In the genomic region with DNA sequence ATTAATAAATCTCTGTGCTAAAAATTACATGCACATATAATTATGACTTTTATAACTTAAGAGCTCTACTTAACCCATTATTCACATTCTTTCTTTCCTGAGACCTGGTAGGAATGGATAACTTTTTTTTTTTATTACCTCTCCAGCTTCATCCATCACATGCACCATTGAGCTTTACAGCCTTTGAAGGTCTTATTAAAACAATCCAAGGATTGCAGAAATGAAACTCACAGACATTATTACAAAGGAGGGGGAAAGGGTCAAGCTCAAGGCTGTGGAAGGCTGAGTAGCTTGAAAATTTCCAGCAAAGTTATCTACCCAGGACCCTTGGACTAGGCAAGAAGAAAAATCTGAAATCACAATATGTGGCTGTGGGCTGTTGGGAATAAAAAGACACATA, we compare ENCODE assay signal across 26 cellular contexts.
"Had no signal": no experiment of that assay in that cellular context is flagged by ENCODE, and none has a peak within 500 bp of the region (broad histone marks: within the 10 kb centered on the region; RNA-seq: fewer than 3 reads in every experiment).

No MANE protein-coding gene starts in this region.

- DNase-seq: activated CD4-positive, alpha-beta T cell treated with anti-CD3 and anti-CD28 coated beads for 1 hour; activated CD4-positive, alpha-beta T cell treated with anti-CD3 and anti-CD28 coated beads for 36 hours; activated CD4-positive, alpha-beta T cell treated with anti-CD3 and anti-CD28 coated beads for 48 hours; activated CD4-positive, alpha-beta T cell treated with anti-CD3 and anti-CD28 coated beads, Interleukin-2, amount 10 ng/mL, durations not matched to agents 7 days and 5 days; activated CD4-positive, alpha-beta T cell treated with anti-CD3 and anti-CD28 coated beads, Interleukin-2, amount 50 U/mL, for 48 hours; activated CD4-positive, CD25-positive, alpha-beta regulatory T cell; activated CD8-positive, alpha-beta memory T cell treated with anti-CD3 and anti-CD28 coated beads, Interleukin-2, amount 50 U/mL, for 48 hours; activated CD8-positive, alpha-beta T cell treated with anti-CD3 and anti-CD28 coated beads for 36 hours; activated effector memory CD4-positive, alpha-beta T cell treated with Interleukin-2 at 50 U/mL for 16 hours; activated gamma-delta T cell; activated naive CD4-positive, alpha-beta T cell treated with anti-CD3 and anti-CD28 coated beads, Interleukin-2, amount 10 ng/mL, durations not matched to agents 7 days and 5 days; activated naive CD4-positive, alpha-beta T cell treated with Interleukin-2 at 50 U/mL for 16 hours; activated naive CD8-positive, alpha-beta T cell treated with anti-CD3 and anti-CD28 coated beads, Interleukin-2, amount 10 ng/mL, durations not matched to agents 7 days and 5 days; activated naive CD8-positive, alpha-beta T cell treated with anti-CD3 and anti-CD28 coated beads, Interleukin-2, amount 50 U/mL, for 24 hours; activated T-cell treated with anti-CD3 and anti-CD28 coated beads, Interleukin-2, amount 50 U/mL, for 24 hours; activated T-cell treated with anti-CD3 and anti-CD28 coated beads, Interleukin-2, amount 50 U/mL, for 48 hours; amygdala; anterior cingulate cortex; caudate nucleus; cerebellar nuclear complex; T-helper 1 cell; T-helper 2 cell; T-helper 9 cell; WERI-Rb-1 had no signal

- ATAC-seq: activated CD4-positive, alpha-beta T cell treated with anti-CD3 and anti-CD28 coated beads for 36 hours; activated CD4-positive, CD25-positive, alpha-beta regulatory T cell treated with anti-CD3 and anti-CD28 coated beads, Interleukin-2, amount 50 U/mL, for 24 hours; activated CD8-positive, alpha-beta T cell treated with anti-CD3 and anti-CD28 coated beads for 36 hours; activated naive CD8-positive, alpha-beta T cell treated with anti-CD3 and anti-CD28 coated beads, Interleukin-2, amount 50 U/mL, for 24 hours; WTC11 had no signal
